ENCODE assay signal across 8 cellular contexts in the genomic region with DNA sequence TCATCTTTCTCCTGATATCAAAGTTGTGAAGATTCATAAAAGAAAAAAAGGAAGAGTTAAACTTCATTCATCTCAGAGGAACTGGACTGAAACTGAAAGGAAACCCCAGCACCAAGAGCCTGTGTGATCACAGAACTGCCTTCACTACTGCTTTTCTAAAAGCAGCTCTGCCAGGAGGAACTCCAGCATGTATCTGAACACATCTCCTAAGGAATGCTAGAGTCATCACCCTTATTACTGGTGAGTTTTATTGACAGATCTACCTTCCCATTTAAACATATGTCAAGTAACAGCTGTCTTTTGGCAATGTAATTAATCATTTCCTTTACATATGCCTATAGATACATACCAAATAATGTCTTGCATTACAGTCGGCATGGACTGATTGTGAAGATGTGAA.
DNase-seq lines count a peak whose midpoint lies in the region; ATAC-seq and TF ChIP-seq lines count a peak whose summit lies in the region.

No MANE protein-coding gene starts in this region.

- peak overlapping the region; percentile 58 for H3K4me2 ChIP-seq in KMS-11
- peak overlapping the region; percentile 28 for H3K4me2 ChIP-seq in hepatocyte

- 67% methylated on average over 1 of the region's 1 CpG for WGBS in hepatocyte (ENCODE audit: low lambda C conversion rate, missing lambda C conversion rate)

- TF ChIP-seq CTCF in KMS-11 (conservative IDR thresholded peaks at IDR 0.05; ENCODE audit: low read depth, low read length) (no peak), hepatocyte (IDR thresholded peaks at IDR 0.05; ENCODE audit: poor library complexity) (no peak)

- H3K36me3 ChIP-seq in KMS-11 (ENCODE audit: insufficient read depth) = no peaks in the 10 kb centered on the region
- no peaks in the 10 kb centered on the region for H3K36me3 ChIP-seq in hepatocyte (replicated peaks; ENCODE audit: insufficient read depth, low read depth)

- H4K20me1 ChIP-seq in KMS-11 (ENCODE audit: insufficient read depth) (no peaks in the 10 kb centered on the region), hepatocyte (ENCODE audit: insufficient read depth, poor library complexity, severe bottlenecking) (no peaks in the 10 kb centered on the region)

- H3K27me3 ChIP-seq in KMS-11 (ENCODE audit: insufficient read depth, low read depth) (no peaks in the 10 kb centered on the region), hepatocyte (no peaks in the 10 kb centered on the region)

- H3K4me1 ChIP-seq in KMS-11 (ENCODE audit: low read depth, poor library complexity, severe bottlenecking) = peaks cover 23% of the 10 kb centered on the region
- peaks cover 12% of the 10 kb centered on the region for H3K4me1 ChIP-seq in hepatocyte (ENCODE audit: insufficient read depth)

- H3K4me3 ChIP-seq in KMS-11 (IDR thresholded peaks at IDR 0.05; ENCODE audit: insufficient read depth, low read depth, low read length) = no peak overlapping the region
- no peak overlapping the region for H3K4me3 ChIP-seq in hepatocyte

- DNase-seq in hepatocyte (ENCODE audit: low spot score) (no peak), AG08396 (ENCODE audit: low spot score) (no peak), left lobe of liver (ENCODE audit: low spot score) (no peak), NCI-H748 treated with DMSO at 0.1 percent for 48 hours (lab: John Stamatoyannopoulos, UW) (no peak), HCEC 1CT (no peak)

- H2AFZ ChIP-seq in KMS-11 (ENCODE audit: low read depth) (peak overlapping the region; percentile 57), hepatocyte (no peak overlapping the region)

- H3K79me2 ChIP-seq in KMS-11 (ENCODE audit: insufficient read depth, low read depth) = no peaks in the 10 kb centered on the region
- H3K79me2 ChIP-seq in hepatocyte = peaks cover 7% of the 10 kb centered on the region

- peak overlapping the region; percentile 37; the same call in 1 of the 2 replicates for H3K9ac ChIP-seq in KMS-11

- peak; percentile 35 for ATAC-seq in GM18520 (IDR thresholded peaks at IDR 0.05; ENCODE audit: unreplicated experiment)
- ATAC-seq in GM21717 (IDR thresholded peaks at IDR 0.05; ENCODE audit: unreplicated experiment) = peak; percentile 51
- no peak for ATAC-seq in left lobe of liver

- no peaks in the 10 kb centered on the region for H3K9me2 ChIP-seq in hepatocyte (replicated peaks; ENCODE audit: insufficient read depth)

- H3K27ac ChIP-seq in KMS-11 = peak overlapping the region; percentile 74
- H3K27ac ChIP-seq in hepatocyte = peak overlapping the region; percentile 24

- no peaks in the 10 kb centered on the region for H3K9me3 ChIP-seq in hepatocyte (ENCODE audit: low read depth)
